ENCODE assay signal across 2 cellular contexts in the genomic region with DNA sequence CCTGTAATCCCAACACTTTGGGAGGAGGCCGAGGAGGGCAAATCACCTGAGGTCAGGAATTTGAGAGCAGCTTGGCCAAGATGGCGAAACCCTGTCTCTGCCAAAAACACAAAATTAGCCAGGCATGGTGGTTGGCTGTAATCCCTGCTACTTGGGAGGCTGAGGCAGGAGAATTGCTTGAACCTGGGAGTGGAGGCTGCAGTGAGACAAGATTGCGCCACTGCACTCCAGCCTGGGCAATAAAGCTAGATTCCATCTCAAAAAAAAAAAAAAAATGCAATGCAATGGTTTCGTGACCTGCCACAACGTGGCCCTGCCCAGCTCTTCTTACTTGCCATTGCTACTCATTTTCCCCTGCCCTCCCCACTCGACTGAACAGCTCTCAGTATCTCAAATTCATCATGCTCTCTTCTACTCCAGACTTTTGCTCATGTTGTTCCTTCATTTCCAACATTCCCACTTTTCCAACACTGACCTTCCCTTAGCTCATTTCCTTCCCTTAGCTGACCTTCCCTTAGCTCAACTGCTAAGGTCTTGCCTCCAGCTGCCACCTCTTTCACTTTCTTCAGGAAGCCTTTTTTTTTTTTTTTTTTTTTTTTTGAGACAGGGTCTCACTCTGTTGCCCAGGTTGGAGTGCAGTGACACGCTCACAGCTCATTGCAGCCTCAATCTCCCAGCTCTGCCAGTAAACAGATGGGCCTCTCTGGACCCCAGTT.
TF ChIP-seq lines count a peak whose summit lies in the region.

No MANE protein-coding gene starts in this region.

TF ChIP-seq in HEK293, 187 proteins besides CTCF, POLR2A, EP300 and RAD21 (continued from another document):
- TF ChIP-seq ZNF133 (tag by site-specific recombination; IDR thresholded peaks at IDR 0.05) (0 out of 2 replicates have a peak, but pooled peaks have one; percentile 14), ZSCAN16 (tag by site-specific recombination; IDR thresholded peaks at IDR 0.05) (no peak), ZBTB48 (tag by site-specific recombination; IDR thresholded peaks at IDR 0.05) (peak; percentile 51), ZNF530 (tag by site-specific recombination; IDR thresholded peaks at IDR 0.05; ENCODE audit: low read depth) (no peak), ZNF341 (tag by site-specific recombination; IDR thresholded peaks at IDR 0.05; ENCODE audit: low read depth) (no peak), ZNF362 (tag by site-specific recombination; IDR thresholded peaks at IDR 0.05) (0 out of 2 replicates have a peak, but pooled peaks have one; percentile 50)
TF ChIP-seq in HEK293: peak in this region for 6.

TF ChIP-seq in endothelial cell of umbilical vein, 7 proteins besides CTCF, POLR2A, EP300 and RAD21 (continued from another document):
- TF ChIP-seq EZH2 (IDR thresholded peaks at IDR 0.05; ENCODE audit: borderline replicate concordance, low read depth, low read length, severe bottlenecking) = no peak
- TF ChIP-seq MYC (IDR thresholded peaks at IDR 0.05; ENCODE audit: low read depth, low read length) = no peak
